In genomic region chr4:7102516-7102909, GRCh38 we compare ENCODE assay signal across 8 cellular contexts. TPM values are rescaled to one million over a fixed set of nuclear protein-coding genes. Genes with fewer than 3 reads are reported as not detected.
A peak's percentile ranks its signal among the peaks of the same experiment; 100 is the strongest.
DNase-seq lines count a peak whose midpoint lies in the region; ATAC-seq and TF ChIP-seq lines count a peak whose summit lies in the region.
"Not testable (repeated sequence)": the region's sequence is repeated elsewhere in the genome, so short reads cannot be mapped to it uniquely, and the experiment has no call there.

No MANE protein-coding gene starts in this region.

- not testable (repeated sequence) for TF ChIP-seq RAD21 in HCT116 (IDR thresholded peaks at IDR 0.05; ENCODE audit: low read depth)

- H2AFZ ChIP-seq in ACC112 (ENCODE audit: low read length, unreplicated experiment): peak overlapping the region; percentile 87
- H2AFZ ChIP-seq in HCT116 (ENCODE audit: low read depth, low read length, poor library complexity, severe bottlenecking): not testable (repeated sequence)

- H3K4me3 ChIP-seq in ACC112 (ENCODE audit: low read depth, low read length): peak overlapping the region; percentile 83
- peak overlapping the region; percentile 80 to 82 for H3K4me3 ChIP-seq in HCT116 (replicated peaks in 1 of 2; ENCODE audit: low read depth in 1 of 2, low read length in 2 of 2)
- H3K4me3 ChIP-seq in SJSA1: peak overlapping the region; percentile 48
- peak overlapping the region; percentile 34 to 84 (median 68) for H3K4me3 ChIP-seq in dorsolateral prefrontal cortex
- peak overlapping the region; percentile 88 for H3K4me3 ChIP-seq in iPS-15b (ENCODE audit: low read depth, low read length)

- POLR2A ChIA-PET in HCT116 (lab: Charles Lee): interaction anchor here (0.5 kb wide), 1 partner anchor 45 kb away, joined by 4 read pairs; no protein-coding TSS in a partner anchor

- H3K36me3 Mint-ChIP-seq in activated naive CD4-positive, alpha-beta T cell treated with anti-CD3 and anti-CD28 coated beads for 36 hours (ENCODE audit: low read depth); natural killer cell: not testable (repeated sequence)

- DNase-seq in HCT116 (ENCODE audit: low read depth, low spot score); SJSA1 (ENCODE audit: low read depth in 1 of 2, low spot score in 2 of 2); activated naive CD4-positive, alpha-beta T cell treated with anti-CD3 and anti-CD28 coated beads for 36 hours; natural killer cell: not testable (repeated sequence)
- peak in 1 of 10 donors; percentile 26 for DNase-seq in dorsolateral prefrontal cortex
- peak; percentile 14 for DNase-seq in stimulated activated CD4-positive, alpha-beta T cell treated with anti-CD3 and anti-CD28 coated beads, Interleukin-15, amount 100 ng/mL, for 24 hours

- H3K27me3 ChIP-seq in ACC112 (ENCODE audit: insufficient read depth, low read length); HCT116 (ENCODE audit: insufficient read depth, low read length); SJSA1 (replicated peaks); dorsolateral prefrontal cortex: not testable (repeated sequence)
- H3K27me3 ChIP-seq in iPS-15b (ENCODE audit: control insufficient read depth, insufficient read depth, low read length): peaks cover 23% of the 10 kb centered on the region

- H3K27me3 Mint-ChIP-seq in activated naive CD4-positive, alpha-beta T cell treated with anti-CD3 and anti-CD28 coated beads for 36 hours (ENCODE audit: low read depth): not testable (repeated sequence)
- peaks cover 9 to 12% of the 10 kb centered on the region in 2 donors for H3K27me3 Mint-ChIP-seq in natural killer cell (ENCODE audit: low read depth in 2 of 2)

- intact Hi-C loops in HCT116 (cut with micrococcal nuclease); natural killer cell (cut with micrococcal nuclease): not testable (repeated sequence)
- intact Hi-C loops in activated naive CD4-positive, alpha-beta T cell treated with anti-CD3 and anti-CD28 coated beads for 36 hours (cut with micrococcal nuclease): loop anchor here (1.0 to 2.0 kb wide), 3 partner anchors 60 to 462 kb away; partner anchors contain the start of genes MRFAP1 and TADA2B
- intact Hi-C loops in dorsolateral prefrontal cortex (cut with DNase I): loop anchor here (5.0 to 10.0 kb wide), 3 partner anchors 192 to 542 kb away; no protein-coding TSS in a partner anchor

- H3K4me3 Mint-ChIP-seq in activated naive CD4-positive, alpha-beta T cell treated with anti-CD3 and anti-CD28 coated beads for 36 hours: peak overlapping the region; percentile 90
- H3K4me3 Mint-ChIP-seq in natural killer cell: peak overlapping the region; percentile 92

- not testable (repeated sequence) for H3K9me3 Mint-ChIP-seq in activated naive CD4-positive, alpha-beta T cell treated with anti-CD3 and anti-CD28 coated beads for 36 hours; natural killer cell

- H3K4me1 ChIP-seq in ACC112 (ENCODE audit: control insufficient read depth, insufficient read depth, low read length, unreplicated experiment); iPS-15b (ENCODE audit: control insufficient read depth, insufficient read depth, low read length): not testable (repeated sequence)
- peaks cover 17 to 20% of the 10 kb centered on the region in 2 experiments for H3K4me1 ChIP-seq in HCT116 (ENCODE audit: control insufficient read depth in 1 of 2, insufficient read depth in 2 of 2, low read length in 2 of 2)
- peaks cover 12% of the 10 kb centered on the region for H3K4me1 ChIP-seq in SJSA1 (replicated peaks)

- H3K79me2 ChIP-seq in ACC112 (ENCODE audit: control insufficient read depth, insufficient read depth, low read length, unreplicated experiment); HCT116 (ENCODE audit: insufficient read depth, low read length): not testable (repeated sequence)

- not testable (repeated sequence) for H3K27ac ChIP-seq in ACC112 (ENCODE audit: low read depth, low read length); SJSA1
- H3K27ac ChIP-seq in HCT116 (ENCODE audit: low read depth, low read length) (peak overlapping the region; percentile 53), dorsolateral prefrontal cortex (peak overlapping the region; percentile 50 to 98 (median 92))

- not testable (repeated sequence) for BruUV-seq in HCT116 (replicated peaks; lab: Mats Ljungman, UMichigan)

- H3K4me1 Mint-ChIP-seq in activated naive CD4-positive, alpha-beta T cell treated with anti-CD3 and anti-CD28 coated beads for 36 hours (ENCODE audit: low read depth): not testable (repeated sequence)
- H3K4me1 Mint-ChIP-seq in natural killer cell: peaks cover 16 to 23% of the 10 kb centered on the region in 2 donors

- not testable (repeated sequence) for H3K9me3 ChIP-seq in HCT116 (ENCODE audit: control insufficient read depth in 1 of 2, insufficient read depth in 1 of 2, low read depth in 1 of 2, low read length in 2 of 2); SJSA1 (replicated peaks); iPS-15b (ENCODE audit: control insufficient read depth, insufficient read depth, low read length)

- H3K9me2 ChIP-seq in HCT116 (ENCODE audit: insufficient read depth): not testable (repeated sequence)

- H3K4me2 ChIP-seq in HCT116 (ENCODE audit: low read length): peak overlapping the region; percentile 85

- not testable (repeated sequence) for H3K27ac Mint-ChIP-seq in activated naive CD4-positive, alpha-beta T cell treated with anti-CD3 and anti-CD28 coated beads for 36 hours
- H3K27ac Mint-ChIP-seq in natural killer cell: peak overlapping the region in 1 of 2 donors; percentile 57

- peak overlapping the region; percentile 67 for H3K9ac ChIP-seq in HCT116 (ENCODE audit: low read length)
- H3K9ac ChIP-seq in iPS-15b (ENCODE audit: low read depth, low read length): not testable (repeated sequence)

- TF ChIP-seq POLR2A in HCT116 (IDR thresholded peaks at IDR 0.05; ENCODE audit: borderline replicate concordance, extremely low read depth, insufficient read depth, insufficient read length): not testable (repeated sequence)

- RAD21 ChIA-PET in HCT116 (lab: Charles Lee; ENCODE audit: low non-redundant PET in 1 of 2, low total read pairs in 2 of 2, uncharacterized antibody in 2 of 2, unreplicated experiment in 2 of 2): not testable (repeated sequence)

- CTCF ChIA-PET in HCT116 (lab: Charles Lee): interaction anchor here (1.2 to 1.8 kb wide), 6 partner anchors 14 to 60 kb away, joined by 3 to 9 read pairs (median 6); partner anchors contain the start of gene TADA2B
- CTCF ChIA-PET in activated naive CD4-positive, alpha-beta T cell treated with anti-CD3 and anti-CD28 coated beads for 36 hours (lab: Charles Lee): interaction anchor here (0.7 to 2.8 kb wide), 18 partner anchors 9 to 692 kb away, joined by 3 to 22 read pairs (median 4); partner anchors contain the start of genes GRPEL1 and TADA2B

- H4K20me1 ChIP-seq in HCT116 (ENCODE audit: insufficient read depth): not testable (repeated sequence)

- TF ChIP-seq CTCF in HCT116 (IDR thresholded peaks at IDR 0.05 in 2 of 3, conservative IDR thresholded peaks at IDR 0.05 in 1 of 3; ENCODE audit: borderline replicate concordance in 1 of 3, insufficient read depth in 1 of 3, low read depth in 2 of 3, low read length in 2 of 3); dorsolateral prefrontal cortex (IDR thresholded peaks at IDR 0.05 in 54 of 56, conservative IDR thresholded peaks at IDR 0.05 in 2 of 56; ENCODE audit: low read depth in 1 of 56, partially characterized antibody in 56 of 56); natural killer cell (IDR thresholded peaks at IDR 0.05): not testable (repeated sequence)

- not testable (repeated sequence) for H3K36me3 ChIP-seq in ACC112 (ENCODE audit: insufficient read depth, low read length); HCT116 (ENCODE audit: control insufficient read depth in 1 of 2, insufficient read depth in 2 of 2, low read length in 2 of 2); SJSA1; iPS-15b (ENCODE audit: control insufficient read depth, insufficient read depth, low read length)

- peak; percentile 6 for ATAC-seq in HCT116
- not testable (repeated sequence) for ATAC-seq in natural killer cell

RNA-seq across cellular contexts. Expression of gene GRPEL1, which starts 34.6 kb away (rescaled TPM):
- total RNA-seq in HCT116 (2021; ENCODE audit: unreplicated experiment) (80.1 TPM), dorsolateral prefrontal cortex (10 to 100 TPM; 19.1 to 48.6 (median 35.8) TPM), natural killer cell (10 to 100 TPM; 20.1 to 37.8 (median 36.8) TPM)
- polyA plus RNA-seq in HCT116 (2012): 61.9 and 78.0 TPM in 2 replicates
- 21.1 and 24.5 TPM in 2 replicates for total RNA-seq in SJSA1 (2014; rRNA removed; shearing (Covaris generic))
- total RNA-seq in activated naive CD4-positive, alpha-beta T cell treated with anti-CD3 and anti-CD28 coated beads for 36 hours: 10 to 100 TPM; 53.7 to 53.9 TPM

RNA-seq across cellular contexts. Expression of gene TADA2B, which starts 59.3 kb away (rescaled TPM):
- 13.4 TPM for total RNA-seq in HCT116 (2021; ENCODE audit: unreplicated experiment)
- polyA plus RNA-seq in HCT116 (2012): 9.6 and 12.2 TPM in 2 replicates
- 2.8 and 7.7 TPM in 2 replicates for total RNA-seq in SJSA1 (2014; rRNA removed; shearing (Covaris generic))
- total RNA-seq in activated naive CD4-positive, alpha-beta T cell treated with anti-CD3 and anti-CD28 coated beads for 36 hours: 1 to 10 TPM; 8.2 to 9.9 TPM
- total RNA-seq in dorsolateral prefrontal cortex: 10 to 100 TPM; 19.6 to 36.0 (median 26.7) TPM
- 10 to 100 TPM; 22.7 to 36.3 (median 35.9) TPM for total RNA-seq in natural killer cell
